Comparison of ENCODE assay signal across 8 cellular contexts in the genomic region with DNA sequence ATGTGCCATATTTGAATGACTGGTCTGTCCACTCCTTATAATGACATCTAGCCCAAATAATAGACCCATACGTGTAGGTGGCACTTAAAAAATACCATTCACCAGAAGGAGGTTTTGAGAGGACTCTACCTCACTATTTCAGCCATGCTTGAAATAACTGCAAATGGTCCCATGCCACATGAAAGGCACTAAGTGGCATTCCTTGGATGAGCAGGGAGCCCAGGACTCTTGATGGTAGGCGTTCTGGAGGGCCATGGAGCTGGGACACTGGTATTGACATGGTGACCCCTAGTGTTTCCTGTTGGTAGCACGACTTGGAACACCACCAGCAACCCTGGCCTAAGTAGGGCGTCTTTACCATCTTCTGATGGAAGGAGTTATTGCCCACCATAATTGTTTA.
DNase-seq lines count a peak whose midpoint lies in the region; ATAC-seq and TF ChIP-seq lines count a peak whose summit lies in the region.

No MANE protein-coding gene starts in this region.

- no peak overlapping the region for H3K4me3 ChIP-seq in PC-9
- no peak overlapping the region for H3K4me3 ChIP-seq in choroid plexus epithelial cell (ENCODE audit: low read depth, low read length)
- no peak overlapping the region for H3K4me3 ChIP-seq in transverse colon

- no peaks in the 10 kb centered on the region for H3K36me3 ChIP-seq in PC-9 (ENCODE audit: low read depth)
- H3K36me3 ChIP-seq in transverse colon, result no peaks in the 10 kb centered on the region

- peaks cover 2% of the 10 kb centered on the region; the same call in 1 of the 2 replicates for H3K27me3 ChIP-seq in PC-9 (ENCODE audit: insufficient read depth, low read depth)
- no peaks in the 10 kb centered on the region for H3K27me3 ChIP-seq in transverse colon

- H3K4me1 ChIP-seq in PC-9 (replicated peaks; ENCODE audit: insufficient read depth) (no peaks in the 10 kb centered on the region), transverse colon (peaks cover 0 to 1% (median 0%) of the 10 kb centered on the region in 4 donors)

- H3K9me2 ChIP-seq in PC-9 (ENCODE audit: insufficient read depth), result no peaks in the 10 kb centered on the region; the same call in 1 of the 2 replicates

- H3K9me3 ChIP-seq in PC-9 (ENCODE audit: insufficient read depth, low read depth), result no peaks in the 10 kb centered on the region
- no peaks in the 10 kb centered on the region for H3K9me3 ChIP-seq in transverse colon

- in situ Hi-C loops in Caki2 (cut with HindIII; ENCODE audit: low pct_unique_long_range_greater_than_20kb, low sequenced_read_pairs), result no loop called here
- in situ Hi-C loops in transverse colon (cut with MboI; ENCODE audit: low pct_ligation_motif_present in 1 of 4, low pct_unique_long_range_greater_than_20kb in 1 of 4, low sequenced_read_pairs in 3 of 4), result loop anchor here (25.0 kb wide), 1 partner anchor 359 kb away; no protein-coding TSS in a partner anchor

- TF ChIP-seq CTCF in PC-9 (conservative IDR thresholded peaks at IDR 0.05), result peak; percentile 70
- TF ChIP-seq CTCF in choroid plexus epithelial cell (conservative IDR thresholded peaks at IDR 0.05; ENCODE audit: low read depth, low read length), result peak; percentile 84
- peak; percentile 57 to 65 (median 62) for TF ChIP-seq CTCF in transverse colon (IDR thresholded peaks at IDR 0.05)

- H3K4me2 ChIP-seq in PC-9, result no peak overlapping the region

- DNase-seq in Caki2 (ENCODE audit: low read depth) (peak; percentile 35), GM19240 (ENCODE audit: insufficient read length, low spot score) (peak; percentile 46), PC-9 (peak; percentile 38 to 49), choroid plexus epithelial cell (ENCODE audit: low read depth) (peak; percentile 87), left lobe of liver (ENCODE audit: low spot score) (peak; percentile 80), transverse colon (peak; percentile 75), dedifferentiated amniotic fluid mesenchymal stem cell (ENCODE audit: extremely low spot score) (no peak)

- H3K79me2 ChIP-seq in PC-9 (ENCODE audit: low read depth), result no peaks in the 10 kb centered on the region

- intact Hi-C loops in PC-9 (cut with micrococcal nuclease; ENCODE audit: unreplicated experiment), result loop anchor here (1.0 to 5.0 kb wide), 4 partner anchors 148 to 694 kb away; a partner anchor contains a TSS
- intact Hi-C loops in transverse colon (cut with DNase I; ENCODE audit: low total_unique reads), result loop anchor here (10.0 kb wide), 1 partner anchor 362 kb away; no protein-coding TSS in a partner anchor

- ATAC-seq in HG03571 (IDR thresholded peaks at IDR 0.05; ENCODE audit: unreplicated experiment), result peak; percentile 79
- ATAC-seq in left lobe of liver, result peak; percentile 100

- 20 to 31% methylated on average over 2 to 4 of the region's 4 CpGs for WGBS in transverse colon (ENCODE audit: low coverage in 1 of 2), 2 donors

- TF ChIP-seq EP300 in transverse colon (IDR thresholded peaks at IDR 0.05; ENCODE audit: low read depth), result no peak

- H3K27ac ChIP-seq in PC-9 (no peak overlapping the region), transverse colon (no peak overlapping the region)

- H3F3A ChIP-seq in PC-9 (ENCODE audit: insufficient read depth, low read depth), result no peaks in the 10 kb centered on the region

- POLR2A ChIA-PET in PC-9 (lab: Charles Lee; ENCODE audit: unreplicated experiment), result interaction anchor here (0.6 to 0.7 kb wide), 2 partner anchors 321 to 532 kb away, joined by 4 to 5 read pairs; no protein-coding TSS in a partner anchor

- H2AFZ ChIP-seq in PC-9, result no peak overlapping the region

- TF ChIP-seq POLR2A in transverse colon (IDR thresholded peaks at IDR 0.05), result no peak

- BruUV-seq in PC-9 (replicated peaks; lab: Mats Ljungman, UMichigan), result no TSS peak

- CTCF ChIA-PET in PC-9 (lab: Charles Lee), result interaction anchor here (1.1 kb wide), 1 partner anchor 364 kb away, joined by 5 read pairs; no protein-coding TSS in a partner anchor

- H4K20me1 ChIP-seq in PC-9 (ENCODE audit: insufficient read depth), result no peaks in the 10 kb centered on the region
